Comparison of ENCODE assay signal across 8 cellular contexts in genomic region chr2:128090909-128091690, GRCh38. TPM values are rescaled to one million over a fixed set of nuclear protein-coding genes. Genes with fewer than 3 reads are reported as not detected.
DNase-seq lines count a peak whose midpoint lies in the region; ATAC-seq and TF ChIP-seq lines count a peak whose summit lies in the region.

Gene UGGT1, plus strand, starts transcription at chr2:128091200. Its CDS starts 158 bp downstream, at chr2:128091358.

- DNase-seq in AG08395 (ENCODE audit: low spot score) (peak; percentile 97), NCI-H345 (lab: John Stamatoyannopoulos, UW) (peak; percentile 96), activated B cell treated with CpG ODN at 0.5 μM for 24 hours (peak; percentile 83), inferior parietal cortex (ENCODE audit: extremely low spot score) (peak; percentile 97), spleen (peak; percentile 99)
- DNase-seq in central memory CD4-positive, alpha-beta T cell: peak; percentile 92

- TF ChIP-seq CTCF in activated B cell treated with CpG ODN at 0.5 μM for 24 hours (IDR thresholded peaks at IDR 0.05) (no peak), spleen (IDR thresholded peaks at IDR 0.05 in 8 of 11, conservative IDR thresholded peaks at IDR 0.05 in 3 of 11) (peak in 3 of 11 experiments; percentile 16 to 26 (median 16))

- peaks cover 41% of the 10 kb centered on the region for H3K4me1 Mint-ChIP-seq in activated B cell treated with CpG ODN at 0.5 μM for 24 hours

- peak within 1 kb of the TSS; percentile 93 to 100 (median 98) for H3K4me3 ChIP-seq in spleen

- no peaks in the 10 kb centered on the region for H3K27me3 Mint-ChIP-seq in activated B cell treated with CpG ODN at 0.5 μM for 24 hours

- peak within 1 kb of the TSS; percentile 93 for H3K27ac Mint-ChIP-seq in activated B cell treated with CpG ODN at 0.5 μM for 24 hours

- peak; percentile 93 for TF ChIP-seq POLR2A in GM18951 (IDR thresholded peaks at IDR 0.05; ENCODE audit: extremely low read depth, insufficient read depth, insufficient read length)
- peak in 2 of 3 donors; percentile 54 to 60 for TF ChIP-seq POLR2A in spleen (IDR thresholded peaks at IDR 0.05)

- H3K9me3 ChIP-seq in spleen: no peaks in the 10 kb centered on the region

- intact Hi-C loops in activated B cell treated with CpG ODN at 0.5 μM for 24 hours (cut with micrococcal nuclease): loop anchor here (1.0 to 5.0 kb wide), 5 partner anchors 63 to 797 kb away; partner anchors contain the start of genes ERCC3, HS6ST1, IWS1 and POLR2D
- intact Hi-C loops in spleen (cut with DNase I; ENCODE audit: low total_unique reads): loop anchor here (5.0 kb wide), 1 partner anchor 64 kb away; the partner anchor contains the start of gene SAP130

- H3K36me3 Mint-ChIP-seq in activated B cell treated with CpG ODN at 0.5 μM for 24 hours (ENCODE audit: low read depth): peaks cover 16% of the 10 kb centered on the region

- in situ Hi-C loops in GM18951 (cut with MboI; ENCODE audit: low sequenced_read_pairs, unreplicated experiment): no loop called here

- peak within 1 kb of the TSS; percentile 88 for H3K4me3 Mint-ChIP-seq in activated B cell treated with CpG ODN at 0.5 μM for 24 hours

- peaks cover 0 to 11% (median 6%) of the 10 kb centered on the region in 6 donors for H3K36me3 ChIP-seq in spleen

- peak within 1 kb of the TSS; percentile 79 to 94 (median 86) for H3K27ac ChIP-seq in spleen

- 0 to 1% (median 0%) methylated on average over 39 to 59 of the region's 59 CpGs for WGBS in spleen, 5 donors

- H3K27me3 ChIP-seq in spleen (replicated peaks in 1 of 7): no peaks in the 10 kb centered on the region

- POLR2A ChIA-PET in activated B cell treated with CpG ODN at 0.5 μM for 24 hours (lab: Charles Lee): interaction anchor here (0.6 to 2.0 kb wide), 12 partner anchors 13 to 797 kb away, joined by 3 to 31 read pairs (median 4); partner anchors contain the start of genes ERCC3, IWS1, SAP130 and SFT2D3

- CTCF ChIA-PET in activated B cell treated with CpG ODN at 0.5 μM for 24 hours (lab: Charles Lee): interaction anchor here (1.3 kb wide), 1 partner anchor 27 kb away, joined by 4 read pairs; no protein-coding TSS in a partner anchor

- ATAC-seq in HG03196 (IDR thresholded peaks at IDR 0.05; ENCODE audit: unreplicated experiment) (peak; percentile 95), activated B cell treated with CpG ODN at 0.5 μM for 24 hours (ENCODE audit: low read depth) (peak; percentile 96)

- H3K4me1 ChIP-seq in spleen: peaks cover 15 to 54% (median 47%) of the 10 kb centered on the region in 6 donors

- no peaks in the 10 kb centered on the region for H3K9me3 Mint-ChIP-seq in activated B cell treated with CpG ODN at 0.5 μM for 24 hours

RNA-seq across cellular contexts. Expression of gene UGGT1, which starts in this region (rescaled TPM):
- total RNA-seq in activated B cell treated with CpG ODN at 0.5 μM for 24 hours (43.7 and 46.8 TPM in 2 replicates), spleen (10 to 100 TPM; 43.9 to 64.6 (median 50.0) TPM)
- 1 to 10 TPM; 4.0 to 6.7 (median 4.5) TPM for polyA plus RNA-seq in spleen

Comparison
In these comparisons a context has a peak if more than half of its experiments do, and no peak if none do; other contexts are left out.
1. Peak in every context shown above with its lines: DNase-seq, ATAC-seq, H3K4me3 ChIP-seq and H3K27ac ChIP-seq.